1 cellular context compared by ENCODE assay signal in genomic region chr16:31074073-31074813, GRCh38.
TF ChIP-seq lines count a peak whose summit lies in the region.

Gene ZNF646, plus strand, starts transcription at chr16:31074422. Its CDS starts 1,903 bp downstream, at chr16:31076325.
Gene ZNF668, minus strand, starts transcription at chr16:31074240. Its CDS starts 9,781 bp downstream, at chr16:31064459.

TF ChIP-seq in HepG2, 621 proteins besides CTCF, POLR2A, EP300 and RAD21 (continued from another document and continues in another):
- peak; percentile 85; the same call in 1 of the 2 replicates for TF ChIP-seq ATF2 (CRISPR knock-in tag; IDR thresholded peaks at IDR 0.05)
- 0 out of 2 replicates have a peak, but pooled peaks have one; percentile 73 for TF ChIP-seq GTF3A (CRISPR knock-in tag; conservative IDR thresholded peaks at IDR 0.05)
- no peak for TF ChIP-seq ZC3H4 (CRISPR knock-in tag; IDR thresholded peaks at IDR 0.05; ENCODE audit: borderline replicate concordance)
- no peak for TF ChIP-seq CHD2 (IDR thresholded peaks at IDR 0.05; ENCODE audit: low read depth, low read length)
- no peak for TF ChIP-seq PLRG1 (conservative IDR thresholded peaks at IDR 0.05)
- TF ChIP-seq XBP1 (CRISPR knock-in tag; IDR thresholded peaks at IDR 0.05), result no peak; the same call in 1 of the 2 replicates
- TF ChIP-seq LBX2 (CRISPR knock-in tag; IDR thresholded peaks at IDR 0.05; ENCODE audit: borderline replicate concordance), result no peak
- 0 out of 2 replicates have a peak, but pooled peaks have one; percentile 18 for TF ChIP-seq MAZ (IDR thresholded peaks at IDR 0.05; ENCODE audit: borderline replicate concordance, low read depth, low read length)
- no peak; the same call in 1 of the 2 replicates for TF ChIP-seq MAZ (CRISPR knock-in tag; IDR thresholded peaks at IDR 0.05; ENCODE audit: low read depth)
- TF ChIP-seq ZNF549 (CRISPR knock-in tag; IDR thresholded peaks at IDR 0.05), result no peak
- TF ChIP-seq AHR (CRISPR knock-in tag; IDR thresholded peaks at IDR 0.05), result peak; percentile 89
- TF ChIP-seq ZNF121 (CRISPR knock-in tag; IDR thresholded peaks at IDR 0.05), result peak; percentile 44; the same call in 1 of the 2 replicates
- peak; percentile 77 for TF ChIP-seq PRDM15 (CRISPR knock-in tag; IDR thresholded peaks at IDR 0.05)
- peak; percentile 12; the same call in 1 of the 2 replicates for TF ChIP-seq GFI1 (CRISPR knock-in tag; IDR thresholded peaks at IDR 0.05; ENCODE audit: borderline replicate concordance)
- TF ChIP-seq ETV6 (CRISPR knock-in tag; conservative IDR thresholded peaks at IDR 0.05), result peak; percentile 83; the same call in 1 of the 2 replicates
- TF ChIP-seq SOX13 (IDR thresholded peaks at IDR 0.05), result peak; percentile 51; the same call in 1 of the 2 replicates
- TF ChIP-seq SOX13 (CRISPR knock-in tag; conservative IDR thresholded peaks at IDR 0.05 in 1 of 2, IDR thresholded peaks at IDR 0.05 in 1 of 2), result peak; percentile 62 to 74; a peak in 2 of 4 replicates
- no peak; the same call in 1 of the 2 replicates for TF ChIP-seq GATA4 (IDR thresholded peaks at IDR 0.05; ENCODE audit: borderline replicate concordance, low read depth)
- no peak for TF ChIP-seq KAT2B (IDR thresholded peaks at IDR 0.05; ENCODE audit: borderline replicate concordance, low read depth, low read length)
- TF ChIP-seq SAP130 (CRISPR knock-in tag; IDR thresholded peaks at IDR 0.05; ENCODE audit: low read depth), result peak; percentile 96
- TF ChIP-seq TOPORS (CRISPR knock-in tag; IDR thresholded peaks at IDR 0.05), result peak; percentile 35; the same call in 1 of the 2 replicates
- TF ChIP-seq ZBTB39 (CRISPR knock-in tag; IDR thresholded peaks at IDR 0.05), result no peak
- no peak for TF ChIP-seq ZMYM3 (CRISPR knock-in tag; IDR thresholded peaks at IDR 0.05)
- peak; percentile 67 for TF ChIP-seq YY1 (IDR thresholded peaks at IDR 0.05; ENCODE audit: insufficient read depth, insufficient replicate concordance, low read depth, low read length)
- peak; percentile 96 for TF ChIP-seq ZKSCAN8 (CRISPR knock-in tag; IDR thresholded peaks at IDR 0.05; ENCODE audit: borderline replicate concordance)
- TF ChIP-seq FOXA3 (CRISPR knock-in tag; IDR thresholded peaks at IDR 0.05), result peak; percentile 75
- no peak; the same call in 1 of the 2 replicates for TF ChIP-seq MZF1 (CRISPR knock-in tag; IDR thresholded peaks at IDR 0.05; ENCODE audit: borderline replicate concordance)
- TF ChIP-seq ZNF615 (CRISPR knock-in tag; IDR thresholded peaks at IDR 0.05; ENCODE audit: borderline replicate concordance), result no peak; the same call in 1 of the 2 replicates
- TF ChIP-seq E2F1 (CRISPR knock-in tag; IDR thresholded peaks at IDR 0.05), result peak; percentile 94
- no peak for TF ChIP-seq ISX (CRISPR knock-in tag; conservative IDR thresholded peaks at IDR 0.05)
- no peak for TF ChIP-seq SETDB1 (CRISPR knock-in tag; IDR thresholded peaks at IDR 0.05; ENCODE audit: borderline replicate concordance)
- no peak for TF ChIP-seq ZNF703 (CRISPR knock-in tag; IDR thresholded peaks at IDR 0.05; ENCODE audit: borderline replicate concordance)
- peak; percentile 58; the same call in 1 of the 2 replicates for TF ChIP-seq ZNF878 (CRISPR knock-in tag; IDR thresholded peaks at IDR 0.05)
- no peak for TF ChIP-seq ZFP36 (IDR thresholded peaks at IDR 0.05; ENCODE audit: borderline replicate concordance, low read depth, low read length, partially characterized antibody)
- peak; percentile 94 for TF ChIP-seq POLR2G (IDR thresholded peaks at IDR 0.05; ENCODE audit: low read depth, low read length)
- TF ChIP-seq HBP1 (CRISPR knock-in tag; IDR thresholded peaks at IDR 0.05; ENCODE audit: low read depth), result peak; percentile 84; the same call in 1 of the 2 replicates
- TF ChIP-seq TFDP1 (CRISPR knock-in tag; IDR thresholded peaks at IDR 0.05; ENCODE audit: borderline replicate concordance), result peak; percentile 69; the same call in 1 of the 2 replicates
- no peak for TF ChIP-seq ZNF619 (CRISPR knock-in tag; IDR thresholded peaks at IDR 0.05)
- no peak for TF ChIP-seq ZNF407 (CRISPR knock-in tag; IDR thresholded peaks at IDR 0.05; ENCODE audit: not compliant biosample characterization)
- no peak for TF ChIP-seq JUNB (CRISPR knock-in tag; IDR thresholded peaks at IDR 0.05; ENCODE audit: borderline replicate concordance)
- TF ChIP-seq MAF1 (CRISPR knock-in tag; IDR thresholded peaks at IDR 0.05; ENCODE audit: borderline replicate concordance), result peak; percentile 83; the same call in 1 of the 2 replicates
- TF ChIP-seq ZNF660 (CRISPR knock-in tag; IDR thresholded peaks at IDR 0.05; ENCODE audit: borderline replicate concordance, low read depth), result no peak
